23 cellular contexts compared by ENCODE assay signal in the genomic region with DNA sequence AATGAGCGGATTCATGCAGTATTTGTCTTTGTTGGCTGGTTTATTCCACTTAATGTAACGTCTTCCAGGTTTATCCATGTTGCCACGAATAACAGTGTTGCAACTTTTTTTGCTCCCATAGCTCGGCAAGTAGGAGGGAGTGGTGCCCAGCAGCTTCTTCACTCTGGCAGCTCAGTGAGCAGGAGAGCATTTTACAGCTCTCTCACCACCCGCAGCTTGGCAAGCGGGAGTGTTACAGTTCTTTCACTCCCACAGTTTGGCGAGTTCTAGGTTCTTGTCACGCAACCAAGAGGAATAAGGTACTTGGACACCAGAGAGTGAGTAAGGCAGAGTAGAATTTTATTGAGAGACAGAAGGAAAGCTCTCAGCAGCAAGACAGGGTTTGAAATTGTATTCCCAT.
"Had no signal": no experiment of that assay in that cellular context is flagged by ENCODE, and none has a peak within 500 bp of the region (broad histone marks: within the 10 kb centered on the region; RNA-seq: fewer than 3 reads in every experiment).

No MANE protein-coding gene starts in this region.

- H3K27me3 ChIP-seq: esophagus muscularis mucosa, gastrocnemius medialis, upper lobe of left lung had no signal

- H3K4me3 ChIP-seq: esophagus muscularis mucosa, gastrocnemius medialis, thoracic aorta, upper lobe of left lung had no signal

- H3K36me3 Mint-ChIP-seq: brain had no signal

- H3K36me3 ChIP-seq: esophagus muscularis mucosa, gastrocnemius medialis, thoracic aorta, upper lobe of left lung, WERI-Rb-1 had no signal

- H3K27me3 Mint-ChIP-seq: activated CD4-positive, alpha-beta T cell treated with anti-CD3 and anti-CD28 coated beads, Interleukin-2, amount 10 ng/mL, durations not matched to agents 7 days and 5 days; activated CD8-positive, alpha-beta T cell treated with anti-CD3 and anti-CD28 coated beads for 36 hours; brain; progenitor cell of endocrine pancreas; stimulated activated naive B cell treated with anti-CD40 and anti-IgM and Interleukin-4, amounts not matched to agents 10 μg/mL and 1 μg/mL and 100 μg/mL, for 72 hours had no signal

- H3K9me3 ChIP-seq: gastrocnemius medialis had no signal

- H3K4me3 Mint-ChIP-seq: activated CD4-positive, alpha-beta T cell treated with anti-CD3 and anti-CD28 coated beads, Interleukin-2, amount 10 ng/mL, durations not matched to agents 7 days and 5 days; activated CD8-positive, alpha-beta T cell treated with anti-CD3 and anti-CD28 coated beads for 36 hours; activated T-helper 1 cell treated with anti-CD3 and anti-CD28 coated beads, Interleukin-12 subunit alpha, Interleukin-12 subunit beta, Interleukin-2, Interleukin-4 antibody, amounts not matched to agents 30 ng/mL and 10 ng/mL and 1 ng/mL, durations not matched to agents 14 hours and 24 hours and 36 hours; brain; stimulated activated naive B cell treated with anti-CD40 and anti-IgM and Interleukin-4, amounts not matched to agents 10 μg/mL and 1 μg/mL and 100 μg/mL, for 72 hours had no signal

- H3K4me1 ChIP-seq: esophagus muscularis mucosa, gastrocnemius medialis, upper lobe of left lung had no signal

- H3K27ac Mint-ChIP-seq: activated CD4-positive, alpha-beta T cell treated with anti-CD3 and anti-CD28 coated beads, Interleukin-2, amount 10 ng/mL, durations not matched to agents 7 days and 5 days; activated CD8-positive, alpha-beta T cell treated with anti-CD3 and anti-CD28 coated beads for 36 hours; activated T-helper 1 cell treated with anti-CD3 and anti-CD28 coated beads, Interleukin-12 subunit alpha, Interleukin-12 subunit beta, Interleukin-2, Interleukin-4 antibody, amounts not matched to agents 30 ng/mL and 10 ng/mL and 1 ng/mL, durations not matched to agents 14 hours and 24 hours and 36 hours; brain; progenitor cell of endocrine pancreas; stimulated activated naive B cell treated with anti-CD40 and anti-IgM and Interleukin-4, amounts not matched to agents 10 μg/mL and 1 μg/mL and 100 μg/mL, for 72 hours had no signal

- DNase-seq: activated CD4-positive, alpha-beta T cell treated with anti-CD3 and anti-CD28 coated beads, Interleukin-2, amount 10 ng/mL, durations not matched to agents 7 days and 5 days; activated CD4-positive, CD25-positive, alpha-beta regulatory T cell treated with anti-CD3 and anti-CD28 coated beads, Interleukin-2, amount 50 U/mL, for 72 hours; activated CD8-positive, alpha-beta T cell treated with anti-CD3 and anti-CD28 coated beads for 36 hours; activated gamma-delta T cell; activated naive CD4-positive, alpha-beta T cell treated with anti-CD3 and anti-CD28 coated beads, Interleukin-2, amount 50 U/mL, for 16 hours; aorta; central memory CD4-positive, alpha-beta T cell; gastrocnemius medialis; head of caudate nucleus; hypothalamus; midbrain; retina; stimulated activated CD4-positive, alpha-beta T cell treated with anti-CD3 and anti-CD28 coated beads, Interleukin-2, amount 100 ng/mL, for 48 hours; stimulated activated CD8-positive, alpha-beta memory T cell treated with anti-CD3 and anti-CD28 coated beads, Interleukin-4, amount 100 ng/mL, for 48 hours; stimulated activated naive B cell treated with anti-CD40 and anti-IgM and Interleukin-4, amounts not matched to agents 10 μg/mL and 1 μg/mL and 100 μg/mL, for 72 hours; T-helper 1 cell; upper lobe of left lung; WERI-Rb-1 had no signal

- ATAC-seq: activated CD8-positive, alpha-beta T cell treated with anti-CD3 and anti-CD28 coated beads for 36 hours; gastrocnemius medialis; stimulated activated naive B cell treated with anti-CD40 and anti-IgM and Interleukin-4, amounts not matched to agents 10 μg/mL and 1 μg/mL and 100 μg/mL, for 72 hours had no signal

- H3K4me1 Mint-ChIP-seq: activated CD4-positive, alpha-beta T cell treated with anti-CD3 and anti-CD28 coated beads, Interleukin-2, amount 10 ng/mL, durations not matched to agents 7 days and 5 days; brain; stimulated activated naive B cell treated with anti-CD40 and anti-IgM and Interleukin-4, amounts not matched to agents 10 μg/mL and 1 μg/mL and 100 μg/mL, for 72 hours had no signal

- H3K27ac ChIP-seq: esophagus muscularis mucosa, gastrocnemius medialis, thoracic aorta, upper lobe of left lung, WERI-Rb-1 had no signal
